In the genomic region with DNA sequence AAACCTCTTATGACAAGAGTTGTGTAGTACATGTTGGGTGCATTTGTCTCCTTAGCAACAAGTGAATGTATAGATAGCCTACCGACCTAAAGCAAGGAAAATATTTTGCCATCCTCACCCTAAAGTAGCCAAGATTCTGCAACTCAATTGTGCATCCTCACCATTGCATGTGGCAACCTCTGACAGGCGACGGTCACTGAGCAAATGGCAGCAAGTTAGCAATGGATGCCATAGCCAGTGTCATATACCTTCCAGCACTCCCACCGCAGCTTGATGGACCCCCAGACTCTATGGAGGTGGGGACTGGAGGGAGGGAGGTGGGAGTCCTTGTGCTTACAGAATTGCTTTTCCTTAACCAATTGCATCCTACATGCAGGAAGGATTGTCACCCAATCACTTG, we compare ENCODE assay signal across 1 cellular context.
TF ChIP-seq lines count a peak whose summit lies in the region.

No MANE protein-coding gene starts in this region.

TF ChIP-seq in HepG2, 621 proteins besides CTCF, POLR2A, EP300 and RAD21 (continued from another document):
- TF ChIP-seq, protein P1, sequence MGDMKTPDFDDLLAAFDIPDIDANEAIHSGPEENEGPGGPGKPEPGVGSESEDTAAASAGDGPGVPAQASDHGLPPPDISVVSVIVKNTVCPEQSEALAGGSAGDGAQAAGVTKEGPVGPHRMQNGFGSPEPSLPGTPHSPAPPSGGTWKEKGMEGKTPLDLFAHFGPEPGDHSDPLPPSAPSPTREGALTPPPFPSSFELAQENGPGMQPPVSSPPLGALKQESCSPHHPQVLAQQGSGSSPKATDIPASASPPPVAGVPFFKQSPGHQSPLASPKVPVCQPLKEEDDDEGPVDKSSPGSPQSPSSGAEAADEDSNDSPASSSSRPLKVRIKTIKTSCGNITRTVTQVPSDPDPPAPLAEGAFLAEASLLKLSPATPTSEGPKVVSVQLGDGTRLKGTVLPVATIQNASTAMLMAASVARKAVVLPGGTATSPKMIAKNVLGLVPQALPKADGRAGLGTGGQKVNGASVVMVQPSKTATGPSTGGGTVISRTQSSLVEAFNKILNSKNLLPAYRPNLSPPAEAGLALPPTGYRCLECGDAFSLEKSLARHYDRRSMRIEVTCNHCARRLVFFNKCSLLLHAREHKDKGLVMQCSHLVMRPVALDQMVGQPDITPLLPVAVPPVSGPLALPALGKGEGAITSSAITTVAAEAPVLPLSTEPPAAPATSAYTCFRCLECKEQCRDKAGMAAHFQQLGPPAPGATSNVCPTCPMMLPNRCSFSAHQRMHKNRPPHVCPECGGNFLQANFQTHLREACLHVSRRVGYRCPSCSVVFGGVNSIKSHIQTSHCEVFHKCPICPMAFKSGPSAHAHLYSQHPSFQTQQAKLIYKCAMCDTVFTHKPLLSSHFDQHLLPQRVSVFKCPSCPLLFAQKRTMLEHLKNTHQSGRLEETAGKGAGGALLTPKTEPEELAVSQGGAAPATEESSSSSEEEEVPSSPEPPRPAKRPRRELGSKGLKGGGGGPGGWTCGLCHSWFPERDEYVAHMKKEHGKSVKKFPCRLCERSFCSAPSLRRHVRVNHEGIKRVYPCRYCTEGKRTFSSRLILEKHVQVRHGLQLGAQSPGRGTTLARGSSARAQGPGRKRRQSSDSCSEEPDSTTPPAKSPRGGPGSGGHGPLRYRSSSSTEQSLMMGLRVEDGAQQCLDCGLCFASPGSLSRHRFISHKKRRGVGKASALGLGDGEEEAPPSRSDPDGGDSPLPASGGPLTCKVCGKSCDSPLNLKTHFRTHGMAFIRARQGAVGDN (CRISPR knock-in tag; IDR thresholded peaks at IDR 0.05), result no peak
- TF ChIP-seq SALL2 (CRISPR knock-in tag; IDR thresholded peaks at IDR 0.05), result no peak
- TF ChIP-seq CBX2 (IDR thresholded peaks at IDR 0.05; ENCODE audit: low read depth, low read length), result no peak
- no peak for TF ChIP-seq CBX2 (CRISPR knock-in tag; IDR thresholded peaks at IDR 0.05; ENCODE audit: low read depth)
- TF ChIP-seq AGO2 (optimal IDR thresholded peaks at IDR 0.05; ENCODE audit: low read depth, low read length), result peak; percentile 72
- TF ChIP-seq ZNF781 (CRISPR knock-in tag; IDR thresholded peaks at IDR 0.05; ENCODE audit: borderline replicate concordance, not compliant biosample characterization), result no peak
- TF ChIP-seq TBX2 (CRISPR knock-in tag; IDR thresholded peaks at IDR 0.05; ENCODE audit: borderline replicate concordance), result no peak
- no peak for TF ChIP-seq ZBTB38 (CRISPR knock-in tag; IDR thresholded peaks at IDR 0.05)
- TF ChIP-seq, protein P2, sequence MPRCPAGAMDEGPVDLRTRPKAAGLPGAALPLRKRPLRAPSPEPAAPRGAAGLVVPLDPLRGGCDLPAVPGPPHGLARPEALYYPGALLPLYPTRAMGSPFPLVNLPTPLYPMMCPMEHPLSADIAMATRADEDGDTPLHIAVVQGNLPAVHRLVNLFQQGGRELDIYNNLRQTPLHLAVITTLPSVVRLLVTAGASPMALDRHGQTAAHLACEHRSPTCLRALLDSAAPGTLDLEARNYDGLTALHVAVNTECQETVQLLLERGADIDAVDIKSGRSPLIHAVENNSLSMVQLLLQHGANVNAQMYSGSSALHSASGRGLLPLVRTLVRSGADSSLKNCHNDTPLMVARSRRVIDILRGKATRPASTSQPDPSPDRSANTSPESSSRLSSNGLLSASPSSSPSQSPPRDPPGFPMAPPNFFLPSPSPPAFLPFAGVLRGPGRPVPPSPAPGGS (CRISPR knock-in tag; IDR thresholded peaks at IDR 0.05), result no peak
- no peak for TF ChIP-seq CENPT (CRISPR knock-in tag; IDR thresholded peaks at IDR 0.05; ENCODE audit: low read depth)
- TF ChIP-seq, protein P3, sequence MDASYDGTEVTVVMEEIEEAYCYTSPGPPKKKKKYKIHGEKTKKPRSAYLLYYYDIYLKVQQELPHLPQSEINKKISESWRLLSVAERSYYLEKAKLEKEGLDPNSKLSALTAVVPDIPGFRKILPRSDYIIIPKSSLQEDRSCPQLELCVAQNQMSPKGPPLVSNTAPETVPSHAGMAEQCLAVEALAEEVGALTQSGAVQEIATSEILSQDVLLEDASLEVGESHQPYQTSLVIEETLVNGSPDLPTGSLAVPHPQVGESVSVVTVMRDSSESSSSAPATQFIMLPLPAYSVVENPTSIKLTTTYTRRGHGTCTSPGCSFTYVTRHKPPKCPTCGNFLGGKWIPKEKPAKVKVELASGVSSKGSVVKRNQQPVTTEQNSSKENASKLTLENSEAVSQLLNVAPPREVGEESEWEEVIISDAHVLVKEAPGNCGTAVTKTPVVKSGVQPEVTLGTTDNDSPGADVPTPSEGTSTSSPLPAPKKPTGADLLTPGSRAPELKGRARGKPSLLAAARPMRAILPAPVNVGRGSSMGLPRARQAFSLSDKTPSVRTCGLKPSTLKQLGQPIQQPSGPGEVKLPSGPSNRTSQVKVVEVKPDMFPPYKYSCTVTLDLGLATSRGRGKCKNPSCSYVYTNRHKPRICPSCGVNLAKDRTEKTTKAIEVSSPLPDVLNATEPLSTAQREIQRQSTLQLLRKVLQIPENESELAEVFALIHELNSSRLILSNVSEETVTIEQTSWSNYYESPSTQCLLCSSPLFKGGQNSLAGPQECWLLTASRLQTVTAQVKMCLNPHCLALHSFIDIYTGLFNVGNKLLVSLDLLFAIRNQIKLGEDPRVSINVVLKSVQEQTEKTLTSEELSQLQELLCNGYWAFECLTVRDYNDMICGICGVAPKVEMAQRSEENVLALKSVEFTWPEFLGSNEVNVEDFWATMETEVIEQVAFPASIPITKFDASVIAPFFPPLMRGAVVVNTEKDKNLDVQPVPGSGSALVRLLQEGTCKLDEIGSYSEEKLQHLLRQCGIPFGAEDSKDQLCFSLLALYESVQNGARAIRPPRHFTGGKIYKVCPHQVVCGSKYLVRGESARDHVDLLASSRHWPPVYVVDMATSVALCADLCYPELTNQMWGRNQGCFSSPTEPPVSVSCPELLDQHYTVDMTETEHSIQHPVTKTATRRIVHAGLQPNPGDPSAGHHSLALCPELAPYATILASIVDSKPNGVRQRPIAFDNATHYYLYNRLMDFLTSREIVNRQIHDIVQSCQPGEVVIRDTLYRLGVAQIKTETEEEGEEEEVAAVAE (CRISPR knock-in tag; IDR thresholded peaks at IDR 0.05; ENCODE audit: borderline replicate concordance), result no peak
- no peak for TF ChIP-seq ZNF354B (CRISPR knock-in tag; IDR thresholded peaks at IDR 0.05)
- TF ChIP-seq ZNF253 (CRISPR knock-in tag; IDR thresholded peaks at IDR 0.05; ENCODE audit: borderline replicate concordance), result no peak
- TF ChIP-seq PLRG1 (conservative IDR thresholded peaks at IDR 0.05), result no peak
- TF ChIP-seq ZNF660 (CRISPR knock-in tag; IDR thresholded peaks at IDR 0.05; ENCODE audit: borderline replicate concordance, low read depth), result no peak
- TF ChIP-seq RBM22 (optimal IDR thresholded peaks at IDR 0.05; ENCODE audit: low read length), result peak; percentile 90
- TF ChIP-seq ATF7 (IDR thresholded peaks at IDR 0.05), result no peak
- TF ChIP-seq ATF7 (CRISPR knock-in tag; IDR thresholded peaks at IDR 0.05), result no peak
- no peak for TF ChIP-seq HOXA7 (CRISPR knock-in tag; IDR thresholded peaks at IDR 0.05)
- TF ChIP-seq ZNF891 (CRISPR knock-in tag; IDR thresholded peaks at IDR 0.05), result no peak
- TF ChIP-seq ZNF317 (CRISPR knock-in tag; IDR thresholded peaks at IDR 0.05), result peak; percentile 94
- TF ChIP-seq ZNF703 (CRISPR knock-in tag; IDR thresholded peaks at IDR 0.05; ENCODE audit: borderline replicate concordance), result no peak
- TF ChIP-seq POLR2G (IDR thresholded peaks at IDR 0.05; ENCODE audit: low read depth, low read length), result peak; percentile 47
- TF ChIP-seq, protein P4, sequence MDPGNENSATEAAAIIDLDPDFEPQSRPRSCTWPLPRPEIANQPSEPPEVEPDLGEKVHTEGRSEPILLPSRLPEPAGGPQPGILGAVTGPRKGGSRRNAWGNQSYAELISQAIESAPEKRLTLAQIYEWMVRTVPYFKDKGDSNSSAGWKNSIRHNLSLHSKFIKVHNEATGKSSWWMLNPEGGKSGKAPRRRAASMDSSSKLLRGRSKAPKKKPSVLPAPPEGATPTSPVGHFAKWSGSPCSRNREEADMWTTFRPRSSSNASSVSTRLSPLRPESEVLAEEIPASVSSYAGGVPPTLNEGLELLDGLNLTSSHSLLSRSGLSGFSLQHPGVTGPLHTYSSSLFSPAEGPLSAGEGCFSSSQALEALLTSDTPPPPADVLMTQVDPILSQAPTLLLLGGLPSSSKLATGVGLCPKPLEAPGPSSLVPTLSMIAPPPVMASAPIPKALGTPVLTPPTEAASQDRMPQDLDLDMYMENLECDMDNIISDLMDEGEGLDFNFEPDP (CRISPR knock-in tag; conservative IDR thresholded peaks at IDR 0.05), result 0 out of 2 replicates have a peak, but pooled peaks have one; percentile 71
- TF ChIP-seq, protein P5, sequence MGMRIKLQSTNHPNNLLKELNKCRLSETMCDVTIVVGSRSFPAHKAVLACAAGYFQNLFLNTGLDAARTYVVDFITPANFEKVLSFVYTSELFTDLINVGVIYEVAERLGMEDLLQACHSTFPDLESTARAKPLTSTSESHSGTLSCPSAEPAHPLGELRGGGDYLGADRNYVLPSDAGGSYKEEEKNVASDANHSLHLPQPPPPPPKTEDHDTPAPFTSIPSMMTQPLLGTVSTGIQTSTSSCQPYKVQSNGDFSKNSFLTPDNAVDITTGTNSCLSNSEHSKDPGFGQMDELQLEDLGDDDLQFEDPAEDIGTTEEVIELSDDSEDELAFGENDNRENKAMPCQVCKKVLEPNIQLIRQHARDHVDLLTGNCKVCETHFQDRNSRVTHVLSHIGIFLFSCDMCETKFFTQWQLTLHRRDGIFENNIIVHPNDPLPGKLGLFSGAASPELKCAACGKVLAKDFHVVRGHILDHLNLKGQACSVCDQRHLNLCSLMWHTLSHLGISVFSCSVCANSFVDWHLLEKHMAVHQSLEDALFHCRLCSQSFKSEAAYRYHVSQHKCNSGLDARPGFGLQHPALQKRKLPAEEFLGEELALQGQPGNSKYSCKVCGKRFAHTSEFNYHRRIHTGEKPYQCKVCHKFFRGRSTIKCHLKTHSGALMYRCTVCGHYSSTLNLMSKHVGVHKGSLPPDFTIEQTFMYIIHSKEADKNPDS (CRISPR knock-in tag; IDR thresholded peaks at IDR 0.05), result no peak
- no peak for TF ChIP-seq NONO (IDR thresholded peaks at IDR 0.05)
- TF ChIP-seq NONO (CRISPR knock-in tag; conservative IDR thresholded peaks at IDR 0.05), result no peak
- 0 out of 2 replicates have a peak, but pooled peaks have one; percentile 23 for TF ChIP-seq POLR2AphosphoS5 (IDR thresholded peaks at IDR 0.05; ENCODE audit: low read depth, low read length)
TF ChIP-seq in HepG2: peak in this region for 6.
